Comparison of ENCODE assay signal across 14 cellular contexts in genomic region chr15:63389902-63390301, GRCh38. TPM values are rescaled to one million over a fixed set of nuclear protein-coding genes. Genes with fewer than 3 reads are reported as not detected.
DNase-seq lines count a peak whose midpoint lies in the region; ATAC-seq lines count a peak whose summit lies in the region.
"Had no signal": no experiment of that assay in that cellular context is flagged by ENCODE, and none has a peak within 500 bp of the region (broad histone marks: within the 10 kb centered on the region; RNA-seq: fewer than 3 reads in every experiment).

No MANE protein-coding gene starts in this region.

- no peaks in the 10 kb centered on the region for H3K9me3 ChIP-seq in CD4-positive, alpha-beta memory T cell (ENCODE audit: control insufficient read depth in 1 of 2, low read length in 2 of 2)
- H3K9me3 ChIP-seq: tibial artery had no signal

- H3K4me3 Mint-ChIP-seq in CD4-positive, alpha-beta memory T cell = no peak overlapping the region
- H3K4me3 Mint-ChIP-seq in T-helper 2 cell treated with Interferon-gamma antibody and Interleukin-4, amounts not matched to agents 5 μg/mL and 100 μg/mL, for 36 hours = no peak overlapping the region
- H3K4me3 Mint-ChIP-seq: activated T-cell treated with anti-CD3 and anti-CD28 coated beads, Interleukin-2, amount 50 U/mL, for 72 hours; H9 had no signal

- H3K27ac Mint-ChIP-seq in CD4-positive, alpha-beta memory T cell = no peak overlapping the region
- no peak overlapping the region for H3K27ac Mint-ChIP-seq in T-helper 2 cell treated with Interferon-gamma antibody and Interleukin-4, amounts not matched to agents 5 μg/mL and 100 μg/mL, for 36 hours
- H3K27ac Mint-ChIP-seq: activated T-cell treated with anti-CD3 and anti-CD28 coated beads, Interleukin-2, amount 50 U/mL, for 72 hours; H9 had no signal

- ATAC-seq in GM19452 (IDR thresholded peaks at IDR 0.05; ENCODE audit: unreplicated experiment) = no peak
- ATAC-seq in HG02885 (IDR thresholded peaks at IDR 0.05; ENCODE audit: poor library complexity, unreplicated experiment) = no peak
- ATAC-seq: activated T-cell treated with anti-CD3 and anti-CD28 coated beads, Interleukin-2, amount 50 U/mL, for 72 hours had no signal

- peaks cover 7 to 21% of the 10 kb centered on the region in 2 donors for H3K27me3 Mint-ChIP-seq in CD4-positive, alpha-beta memory T cell
- H3K27me3 Mint-ChIP-seq in T-helper 2 cell treated with Interferon-gamma antibody and Interleukin-4, amounts not matched to agents 5 μg/mL and 100 μg/mL, for 36 hours (ENCODE audit: low read depth) = peaks cover 10% of the 10 kb centered on the region

- H3K9me3 Mint-ChIP-seq in CD4-positive, alpha-beta memory T cell = peaks cover 0 to 2% (median 0%) of the 10 kb centered on the region in 8 donors
- peaks cover 10% of the 10 kb centered on the region for H3K9me3 Mint-ChIP-seq in T-helper 2 cell treated with Interferon-gamma antibody and Interleukin-4, amounts not matched to agents 5 μg/mL and 100 μg/mL, for 36 hours
- H3K9me3 Mint-ChIP-seq: H9 had no signal

- H3K36me3 ChIP-seq in CD4-positive, alpha-beta memory T cell (ENCODE audit: insufficient read depth, low read length) = no peaks in the 10 kb centered on the region
- H3K36me3 ChIP-seq: tibial artery had no signal

- H3K27me3 ChIP-seq in CD4-positive, alpha-beta memory T cell (ENCODE audit: insufficient read depth, low read length) = peaks cover 3% of the 10 kb centered on the region
- H3K27me3 ChIP-seq: tibial artery had no signal

- peak in 3 of 5 donors; percentile 4 to 23 (median 18) for DNase-seq in CD4-positive, alpha-beta memory T cell
- DNase-seq in NCI-H1105 treated with DMSO at 0.1 percent for 48 hours (lab: John Stamatoyannopoulos, UW) (peak; percentile 100), NCI-H774 (lab: John Stamatoyannopoulos, UW) (peak; percentile 93), kidney tubule cell (ENCODE audit: low spot score) (peak; percentile 84), activated T-cell treated with anti-CD3 and anti-CD28 coated beads for 4 hours (no peak)
- no peak for DNase-seq in T-helper 2 cell treated with Interferon-gamma antibody and Interleukin-4, amounts not matched to agents 5 μg/mL and 100 μg/mL, for 36 hours (ENCODE audit: low spot score)
- DNase-seq: activated T-cell treated with anti-CD3 and anti-CD28 coated beads, Interleukin-2, amount 50 U/mL, for 72 hours; H9; kidney glomerular epithelial cell; NCI-H524 treated with DMSO at 0.1 percent for 48 hours; T-helper 9 cell; tibial artery had no signal

- intact Hi-C loops in CD4-positive, alpha-beta memory T cell (cut with micrococcal nuclease) = no loop called here

- POLR2A ChIA-PET in CD4-positive, alpha-beta memory T cell (lab: Charles Lee; ENCODE audit: partially characterized antibody) = no interaction called here

- H3K4me1 Mint-ChIP-seq in CD4-positive, alpha-beta memory T cell = peaks cover 0 to 8% (median 3%) of the 10 kb centered on the region in 4 donors
- peaks cover 9% of the 10 kb centered on the region for H3K4me1 Mint-ChIP-seq in T-helper 2 cell treated with Interferon-gamma antibody and Interleukin-4, amounts not matched to agents 5 μg/mL and 100 μg/mL, for 36 hours (ENCODE audit: low read depth)

- H3K4me3 ChIP-seq in CD4-positive, alpha-beta memory T cell (ENCODE audit: low read length in 2 of 2) = no peak overlapping the region
- H3K4me3 ChIP-seq: tibial artery had no signal

- H3K4me1 ChIP-seq in CD4-positive, alpha-beta memory T cell (ENCODE audit: insufficient read depth, low read length) = no peaks in the 10 kb centered on the region

- CTCF ChIA-PET in CD4-positive, alpha-beta memory T cell (lab: Charles Lee; ENCODE audit: partially characterized antibody) = interaction anchor here (1.5 kb wide), 1 partner anchor 12 kb away, joined by 5 read pairs; no protein-coding TSS in a partner anchor

- no peaks in the 10 kb centered on the region for H3K36me3 Mint-ChIP-seq in CD4-positive, alpha-beta memory T cell
- H3K36me3 Mint-ChIP-seq in T-helper 2 cell treated with Interferon-gamma antibody and Interleukin-4, amounts not matched to agents 5 μg/mL and 100 μg/mL, for 36 hours (ENCODE audit: low read depth) = no peaks in the 10 kb centered on the region

- no peak overlapping the region for H3K27ac ChIP-seq in CD4-positive, alpha-beta memory T cell (ENCODE audit: low read depth, low read length)
- H3K27ac ChIP-seq: tibial artery had no signal

RNA-seq across cellular contexts. Expression of gene CA12, which starts 8.3 kb away (rescaled TPM):
- total RNA-seq in CD4-positive, alpha-beta memory T cell = not detected
- not detected for polyA plus RNA-seq in CD4-positive, alpha-beta memory T cell

Comparison
In these comparisons a context has a peak if more than half of its experiments do, and no peak if none do; other contexts are left out.
1. DNase-seq: peak in CD4-positive, alpha-beta memory T cell (3 of 5), NCI-H1105 treated with DMSO at 0.1 percent for 48 hours (single experiment), NCI-H774 (single experiment) and kidney tubule cell (single experiment); none in activated T-cell treated with anti-CD3 and anti-CD28 coated beads for 4 hours (single experiment) and T-helper 2 cell treated with Interferon-gamma antibody and Interleukin-4, amounts not matched to agents 5 μg/mL and 100 μg/mL, for 36 hours (single experiment).